In the genomic region with DNA sequence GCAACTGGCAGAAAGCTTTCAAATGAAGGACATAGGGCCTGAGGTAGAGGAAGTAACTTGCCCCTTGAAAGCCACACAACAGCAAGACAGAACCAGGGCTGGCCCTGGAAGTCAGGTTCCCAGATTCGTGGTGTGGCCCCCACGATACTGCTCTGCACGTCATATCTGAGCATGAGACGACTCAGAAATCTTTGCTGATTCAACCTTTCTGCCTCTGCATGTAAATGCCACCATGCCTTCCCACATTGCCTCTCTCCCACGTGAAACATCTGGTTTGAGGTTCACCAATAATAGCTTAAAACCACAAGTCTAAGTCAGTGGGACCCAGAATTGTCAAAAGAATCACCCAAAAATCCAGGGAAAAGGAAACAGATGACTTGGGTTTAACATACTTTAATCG, we compare ENCODE assay signal across 1 cellular context.
TF ChIP-seq lines count a peak whose summit lies in the region.

No MANE protein-coding gene starts in this region.

TF ChIP-seq in GM12878, 131 proteins besides CTCF, POLR2A, EP300 and RAD21 (continued from another document):
- TF ChIP-seq MYC (IDR thresholded peaks at IDR 0.05; ENCODE audit: insufficient read depth, insufficient read length, insufficient replicate concordance, low read length, severe bottlenecking) (no peak), HDAC2 (IDR thresholded peaks at IDR 0.05) (no peak), ZSCAN29 (IDR thresholded peaks at IDR 0.05) (no peak), BHLHE40 (IDR thresholded peaks at IDR 0.05; ENCODE audit: borderline replicate concordance in 1 of 2, low read depth in 2 of 2, low read length in 1 of 2) (peak; percentile 15 to 30; a peak in 2 of 4 replicates), SMAD1 (IDR thresholded peaks at IDR 0.05; ENCODE audit: low read depth, partially characterized antibody) (no peak), TCF3 (IDR thresholded peaks at IDR 0.05; ENCODE audit: borderline replicate concordance, insufficient read depth, low read depth, low read length) (no peak), NR2C1 (IDR thresholded peaks at IDR 0.05) (no peak), ETV6 (conservative IDR thresholded peaks at IDR 0.05 in 1 of 2, IDR thresholded peaks at IDR 0.05 in 1 of 2; ENCODE audit: borderline replicate concordance in 1 of 2, low read depth in 1 of 2) (0 out of 4 replicates have a peak, but pooled peaks of 1 of the 2 experiments have one; percentile 15), BRCA1 (IDR thresholded peaks at IDR 0.05; ENCODE audit: low read depth, low read length) (no peak), RCOR1 (conservative IDR thresholded peaks at IDR 0.05; ENCODE audit: low read depth, low read length) (no peak), MEF2A (IDR thresholded peaks at IDR 0.05; ENCODE audit: insufficient read depth, low read depth, low read length) (0 out of 2 replicates have a peak, but pooled peaks have one; percentile 20), KAT2A (conservative IDR thresholded peaks at IDR 0.05; ENCODE audit: control insufficient read depth, low read depth, low read length) (no peak), MTA3 (IDR thresholded peaks at IDR 0.05; ENCODE audit: borderline replicate concordance, low read length) (no peak), RUNX3 (IDR thresholded peaks at IDR 0.05; ENCODE audit: low read length) (peak; percentile 82), SUPT20H (IDR thresholded peaks at IDR 0.05; ENCODE audit: borderline replicate concordance, control insufficient read depth, low read depth, low read length) (no peak), EGR1 (IDR thresholded peaks at IDR 0.05; ENCODE audit: borderline replicate concordance in 1 of 2, low read depth in 2 of 2, low read length in 2 of 2) (no peak)
- TF ChIP-seq, protein P1, sequence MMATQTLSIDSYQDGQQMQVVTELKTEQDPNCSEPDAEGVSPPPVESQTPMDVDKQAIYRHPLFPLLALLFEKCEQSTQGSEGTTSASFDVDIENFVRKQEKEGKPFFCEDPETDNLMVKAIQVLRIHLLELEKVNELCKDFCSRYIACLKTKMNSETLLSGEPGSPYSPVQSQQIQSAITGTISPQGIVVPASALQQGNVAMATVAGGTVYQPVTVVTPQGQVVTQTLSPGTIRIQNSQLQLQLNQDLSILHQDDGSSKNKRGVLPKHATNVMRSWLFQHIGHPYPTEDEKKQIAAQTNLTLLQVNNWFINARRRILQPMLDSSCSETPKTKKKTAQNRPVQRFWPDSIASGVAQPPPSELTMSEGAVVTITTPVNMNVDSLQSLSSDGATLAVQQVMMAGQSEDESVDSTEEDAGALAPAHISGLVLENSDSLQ (IDR thresholded peaks at IDR 0.05): no peak
- TF ChIP-seq, protein P2, sequence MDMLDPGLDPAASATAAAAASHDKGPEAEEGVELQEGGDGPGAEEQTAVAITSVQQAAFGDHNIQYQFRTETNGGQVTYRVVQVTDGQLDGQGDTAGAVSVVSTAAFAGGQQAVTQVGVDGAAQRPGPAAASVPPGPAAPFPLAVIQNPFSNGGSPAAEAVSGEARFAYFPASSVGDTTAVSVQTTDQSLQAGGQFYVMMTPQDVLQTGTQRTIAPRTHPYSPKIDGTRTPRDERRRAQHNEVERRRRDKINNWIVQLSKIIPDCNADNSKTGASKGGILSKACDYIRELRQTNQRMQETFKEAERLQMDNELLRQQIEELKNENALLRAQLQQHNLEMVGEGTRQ (IDR thresholded peaks at IDR 0.05; ENCODE audit: borderline replicate concordance, low read depth, low read length): no peak
TF ChIP-seq in GM12878: peak in this region for 6.
